22 cellular contexts compared by ENCODE assay signal in genomic region chr16:4797805-4798252, GRCh38. TPM values are rescaled to one million over a fixed set of nuclear protein-coding genes. Genes with fewer than 3 reads are reported as not detected.
"Had no signal": no experiment of that assay in that cellular context is flagged by ENCODE, and none has a peak within 500 bp of the region (broad histone marks: within the 10 kb centered on the region; RNA-seq: fewer than 3 reads in every experiment).

No MANE protein-coding gene starts in this region.

- FAIRE-seq: RCC 7860 had no signal

- H3K36me3 ChIP-seq: MG63, SJCRH30 had no signal

- DNase-seq: KBM-7, MG63, NCI-H1092, NCI-H1105 treated with DMSO at 0.1 percent for 48 hours, NCI-H1436, NCI-H187, NCI-H2029, NCI-H2081 treated with DMSO at 0.1 percent for 48 hours, NCI-H2171, NCI-H226, NCI-H446, NCI-H510A, NCI-H524 treated with DMSO at 0.1 percent for 48 hours, NCI-H69, NCI-H774, RPMI8226, SHP77 treated with DMSO at 0.1 percent for 48 hours, SJCRH30 had no signal

- H3K27ac ChIP-seq: SJCRH30 had no signal

- H3K27me3 ChIP-seq: MG63, SJCRH30 had no signal

- H3K4me3 ChIP-seq: MG63, SJCRH30 had no signal

- ATAC-seq: SK-N-SH treated with all-trans-retinoic acid at 6 μM for 48 hours had no signal

- H3K9me3 ChIP-seq: MG63, SJCRH30 had no signal

RNA-seq across cellular contexts. Expression of gene SMIM22, which starts 2.7 kb away (rescaled TPM):
- total RNA-seq: LHCN-M2, SJCRH30 had no signal

RNA-seq across cellular contexts. Expression of gene SEPTIN12, which starts 9.7 kb away (rescaled TPM):
- total RNA-seq: HT-29, LHCN-M2, SJCRH30 had no signal
